Comparison of ENCODE assay signal across 17 cellular contexts in genomic region chr13:91162180-91162579, GRCh38.
A peak's percentile ranks its signal among the peaks of the same experiment; 100 is the strongest.
DNase-seq lines count a peak whose midpoint lies in the region; ATAC-seq, FAIRE-seq and TF ChIP-seq lines count a peak whose summit lies in the region.
"Had no signal": no experiment of that assay in that cellular context is flagged by ENCODE, and none has a peak within 500 bp of the region (broad histone marks: within the 10 kb centered on the region; RNA-seq: fewer than 3 reads in every experiment).

No MANE protein-coding gene starts in this region.

- H3K9me2 ChIP-seq in Loucy (replicated peaks; ENCODE audit: low read depth, low read length), result no peaks in the 10 kb centered on the region
- H3K9me2 ChIP-seq: SK-N-SH had no signal

- TF ChIP-seq POLR2A in GM12892 (IDR thresholded peaks at IDR 0.05; ENCODE audit: low read depth, low read length), result no peak

- CTCF ChIA-PET in A673 (lab: Charles Lee), result no interaction called here

- POLR2A ChIA-PET in A673 (lab: Charles Lee; ENCODE audit: low non-redundant PET), result no interaction called here

- H2AFZ ChIP-seq in Loucy (ENCODE audit: low read length), result no peak overlapping the region
- H2AFZ ChIP-seq: GM23248 had no signal

- DNase-seq in A673 (ENCODE audit: low spot score) (peak; percentile 13), GM12892 (ENCODE audit: insufficient read length) (no peak), endodermal cell (peak; percentile 67), urothelium cell line (ENCODE audit: low spot score) (no peak), activated gamma-delta T cell (lab: John Stamatoyannopoulos, UW) (no peak)
- no peak for DNase-seq in activated naive CD4-positive, alpha-beta T cell treated with anti-CD3 and anti-CD28 coated beads, Interleukin-2, amount 50 U/mL, for 72 hours (ENCODE audit: low spot score in 2 of 2)
- no peak for DNase-seq in activated T-helper 1 cell treated with anti-CD3 and anti-CD28 coated beads, Interleukin-12 subunit alpha, Interleukin-12 subunit beta, Interleukin-2, Interleukin-4 antibody, amounts not matched to agents 30 ng/mL and 10 ng/mL and 1 ng/mL, durations not matched to agents 14 hours and 24 hours and 36 hours (ENCODE audit: low spot score)
- DNase-seq: GM23248; heart left ventricle; NCI-H187 treated with DMSO at 0.1 percent for 48 hours; ovary; SK-N-SH; stimulated activated CD4-positive, alpha-beta T cell treated with anti-CD3 and anti-CD28 coated beads, Interleukin-15, amount 100 ng/mL, for 24 hours; upper lobe of right lung had no signal

- H3K9ac ChIP-seq in Loucy (ENCODE audit: low read depth, low read length, poor library complexity, severe bottlenecking), result no peak overlapping the region
- H3K9ac ChIP-seq in endodermal cell (ENCODE audit: extremely low read depth, low read length, poor library complexity, severe bottlenecking), result no peak overlapping the region
- H3K9ac ChIP-seq: GM23248, SK-N-SH had no signal

- intact Hi-C loops in A673 (cut with micrococcal nuclease; ENCODE audit: unreplicated experiment), result no loop called here
- intact Hi-C loops in activated T-helper 1 cell treated with anti-CD3 and anti-CD28 coated beads, Interleukin-12 subunit alpha, Interleukin-12 subunit beta, Interleukin-2, Interleukin-4 antibody, amounts not matched to agents 30 ng/mL and 10 ng/mL and 1 ng/mL, durations not matched to agents 14 hours and 24 hours and 36 hours (cut with micrococcal nuclease), result no loop called here

- BruUV-seq in A673 (replicated peaks; lab: Mats Ljungman, UMichigan), result no TSS peak

- no peak overlapping the region for H3K27ac Mint-ChIP-seq in endodermal cell
- no peak overlapping the region for H3K27ac Mint-ChIP-seq in activated naive CD4-positive, alpha-beta T cell treated with anti-CD3 and anti-CD28 coated beads, Interleukin-2, amount 50 U/mL, for 72 hours
- no peak overlapping the region for H3K27ac Mint-ChIP-seq in activated T-helper 1 cell treated with anti-CD3 and anti-CD28 coated beads, Interleukin-12 subunit alpha, Interleukin-12 subunit beta, Interleukin-2, Interleukin-4 antibody, amounts not matched to agents 30 ng/mL and 10 ng/mL and 1 ng/mL, durations not matched to agents 14 hours and 24 hours and 36 hours

- H3K36me3 Mint-ChIP-seq in endodermal cell (ENCODE audit: low read depth), result no peaks in the 10 kb centered on the region
- H3K36me3 Mint-ChIP-seq in activated naive CD4-positive, alpha-beta T cell treated with anti-CD3 and anti-CD28 coated beads, Interleukin-2, amount 50 U/mL, for 72 hours, result no peaks in the 10 kb centered on the region
- H3K36me3 Mint-ChIP-seq in activated T-helper 1 cell treated with anti-CD3 and anti-CD28 coated beads, Interleukin-12 subunit alpha, Interleukin-12 subunit beta, Interleukin-2, Interleukin-4 antibody, amounts not matched to agents 30 ng/mL and 10 ng/mL and 1 ng/mL, durations not matched to agents 14 hours and 24 hours and 36 hours (ENCODE audit: low read depth), result no peaks in the 10 kb centered on the region

- H3K9me3 ChIP-seq in A673 (ENCODE audit: low read depth, low read length, poor library complexity, severe bottlenecking), result no peaks in the 10 kb centered on the region
- no peaks in the 10 kb centered on the region for H3K9me3 ChIP-seq in Loucy (ENCODE audit: insufficient read depth, low read depth, low read length)
- no peaks in the 10 kb centered on the region for H3K9me3 ChIP-seq in endodermal cell (ENCODE audit: control insufficient read depth, low read length)
- H3K9me3 ChIP-seq: heart left ventricle, ovary, SK-N-SH, upper lobe of right lung had no signal

- H4K20me1 ChIP-seq in Loucy (ENCODE audit: insufficient read depth, low read length, poor library complexity, severe bottlenecking), result no peaks in the 10 kb centered on the region

- no peak overlapping the region for H3K4me3 Mint-ChIP-seq in endodermal cell
- no peak overlapping the region for H3K4me3 Mint-ChIP-seq in activated T-helper 1 cell treated with anti-CD3 and anti-CD28 coated beads, Interleukin-12 subunit alpha, Interleukin-12 subunit beta, Interleukin-2, Interleukin-4 antibody, amounts not matched to agents 30 ng/mL and 10 ng/mL and 1 ng/mL, durations not matched to agents 14 hours and 24 hours and 36 hours

- no peak for ATAC-seq in activated naive CD4-positive, alpha-beta T cell treated with anti-CD3 and anti-CD28 coated beads, Interleukin-2, amount 50 U/mL, for 72 hours
- ATAC-seq: activated CD4-positive, CD25-positive, alpha-beta regulatory T cell treated with anti-CD3 and anti-CD28 coated beads, Interleukin-2, amount 50 U/mL, for 24 hours; heart left ventricle; upper lobe of right lung had no signal

- peaks cover 3% of the 10 kb centered on the region for H3K27me3 Mint-ChIP-seq in endodermal cell (ENCODE audit: insufficient read depth)
- peaks cover 17% of the 10 kb centered on the region for H3K27me3 Mint-ChIP-seq in activated T-helper 1 cell treated with anti-CD3 and anti-CD28 coated beads, Interleukin-12 subunit alpha, Interleukin-12 subunit beta, Interleukin-2, Interleukin-4 antibody, amounts not matched to agents 30 ng/mL and 10 ng/mL and 1 ng/mL, durations not matched to agents 14 hours and 24 hours and 36 hours (ENCODE audit: insufficient read depth)

- H3K4me1 Mint-ChIP-seq in endodermal cell, result peaks cover 6% of the 10 kb centered on the region
- no peaks in the 10 kb centered on the region for H3K4me1 Mint-ChIP-seq in activated T-helper 1 cell treated with anti-CD3 and anti-CD28 coated beads, Interleukin-12 subunit alpha, Interleukin-12 subunit beta, Interleukin-2, Interleukin-4 antibody, amounts not matched to agents 30 ng/mL and 10 ng/mL and 1 ng/mL, durations not matched to agents 14 hours and 24 hours and 36 hours (ENCODE audit: low read depth)

- H3K36me3 ChIP-seq in A673 (ENCODE audit: insufficient read depth, low read length, poor library complexity, severe bottlenecking) (no peaks in the 10 kb centered on the region), Loucy (ENCODE audit: insufficient read depth, low read length) (no peaks in the 10 kb centered on the region), endodermal cell (ENCODE audit: control insufficient read depth, insufficient read depth, low read length) (no peaks in the 10 kb centered on the region)
- H3K36me3 ChIP-seq: heart left ventricle, ovary, upper lobe of right lung had no signal

- TF ChIP-seq CTCF in A673 (conservative IDR thresholded peaks at IDR 0.05; ENCODE audit: low read depth, low read length) (0 out of 2 replicates have a peak, but pooled peaks have one; percentile 33), Loucy (conservative IDR thresholded peaks at IDR 0.05; ENCODE audit: low read length) (peak; percentile 24; the same call in 1 of the 2 replicates), endodermal cell (conservative IDR thresholded peaks at IDR 0.05) (peak; percentile 80)

- H3K27ac ChIP-seq in A673 (ENCODE audit: low read depth, low read length, poor library complexity, severe bottlenecking), result no peak overlapping the region
- no peak overlapping the region for H3K27ac ChIP-seq in endodermal cell (ENCODE audit: low read depth, low read length)
- H3K27ac ChIP-seq: GM23248, heart left ventricle, ovary, upper lobe of right lung had no signal

- FAIRE-seq in GM12892 (lab: Jason Lieb, UNC) (peak; percentile 33), urothelium cell line (lab: Jason Lieb, UNC) (no peak)
- FAIRE-seq: endometrium had no signal

- no peaks in the 10 kb centered on the region for H3K9me3 Mint-ChIP-seq in endodermal cell
- no peaks in the 10 kb centered on the region for H3K9me3 Mint-ChIP-seq in activated naive CD4-positive, alpha-beta T cell treated with anti-CD3 and anti-CD28 coated beads, Interleukin-2, amount 50 U/mL, for 72 hours
- H3K9me3 Mint-ChIP-seq in activated T-helper 1 cell treated with anti-CD3 and anti-CD28 coated beads, Interleukin-12 subunit alpha, Interleukin-12 subunit beta, Interleukin-2, Interleukin-4 antibody, amounts not matched to agents 30 ng/mL and 10 ng/mL and 1 ng/mL, durations not matched to agents 14 hours and 24 hours and 36 hours, result no peaks in the 10 kb centered on the region

- H3K4me2 ChIP-seq in Loucy (ENCODE audit: low read depth, low read length, poor library complexity, severe bottlenecking), result no peak overlapping the region
- H3K4me2 ChIP-seq: SK-N-SH had no signal

- H3K4me3 ChIP-seq in A673 (ENCODE audit: low read depth, low read length, poor library complexity, severe bottlenecking) (no peak overlapping the region), Loucy (ENCODE audit: low read length, poor library complexity, severe bottlenecking) (no peak overlapping the region), endodermal cell (ENCODE audit: low read length) (no peak overlapping the region)
- H3K4me3 ChIP-seq: GM23248, heart left ventricle, ovary, upper lobe of right lung had no signal

- no peaks in the 10 kb centered on the region for H3K4me1 ChIP-seq in A673 (ENCODE audit: insufficient read depth, low read length, poor library complexity, severe bottlenecking)
- H3K4me1 ChIP-seq in Loucy (ENCODE audit: insufficient read depth, low read length, poor library complexity, severe bottlenecking), result no peaks in the 10 kb centered on the region
- no peaks in the 10 kb centered on the region for H3K4me1 ChIP-seq in endodermal cell (ENCODE audit: control insufficient read depth, insufficient read depth, low read length)
- H3K4me1 ChIP-seq: heart left ventricle, upper lobe of right lung had no signal

- no peaks in the 10 kb centered on the region for H3F3A ChIP-seq in Loucy (ENCODE audit: low read depth)

- 75 to 79% methylated on average over 2 of the region's 3 CpGs for WGBS in endodermal cell (ENCODE audit: insufficient coverage in 1 of 2, insufficient read length in 1 of 2), 2 experiments

- no peaks in the 10 kb centered on the region for H3K79me2 ChIP-seq in Loucy (ENCODE audit: insufficient read depth, low read length)

- H3K27me3 ChIP-seq in A673 (replicated peaks; ENCODE audit: insufficient read depth, low read depth, low read length, poor library complexity) (peaks cover 91% of the 10 kb centered on the region), Loucy (ENCODE audit: insufficient read depth, low read length, poor library complexity, severe bottlenecking) (no peaks in the 10 kb centered on the region), endodermal cell (ENCODE audit: control insufficient read depth, insufficient read depth, low read length, poor library complexity, severe bottlenecking) (no peaks in the 10 kb centered on the region)
- H3K27me3 ChIP-seq: heart left ventricle, ovary, upper lobe of right lung had no signal

Comparison
In these comparisons a context has a peak if more than half of its experiments do, and no peak if none do; other contexts are left out.
1. DNase-seq: peak in A673 (single experiment) and endodermal cell (single experiment); none in GM12892 (single experiment), urothelium cell line (single experiment), activated naive CD4-positive, alpha-beta T cell treated with anti-CD3 and anti-CD28 coated beads, Interleukin-2, amount 50 U/mL, for 72 hours (0 of 2), activated T-helper 1 cell treated with anti-CD3 and anti-CD28 coated beads, Interleukin-12 subunit alpha, Interleukin-12 subunit beta, Interleukin-2, Interleukin-4 antibody, amounts not matched to agents 30 ng/mL and 10 ng/mL and 1 ng/mL, durations not matched to agents 14 hours and 24 hours and 36 hours (single experiment) and activated gamma-delta T cell (single experiment).
2. CTCF ChIP-seq: peak in every context shown above with its lines; median percentile 80 in endodermal cell; 33 in A673; 24 in Loucy.